ENCODE assay signal across 21 cellular contexts in genomic region chr20:46377532-46377931, GRCh38. TPM values are rescaled to one million over a fixed set of nuclear protein-coding genes. Genes with fewer than 3 reads are reported as not detected.
A peak's percentile ranks its signal among the peaks of the same experiment; 100 is the strongest.
DNase-seq lines count a peak whose midpoint lies in the region; ATAC-seq, FAIRE-seq and TF ChIP-seq lines count a peak whose summit lies in the region.
"Had no signal": no experiment of that assay in that cellular context is flagged by ENCODE, and none has a peak within 500 bp of the region (broad histone marks: within the 10 kb centered on the region; RNA-seq: fewer than 3 reads in every experiment).

No MANE protein-coding gene starts in this region.

- H3K27me3 ChIP-seq in CD4-positive, alpha-beta T cell (ENCODE audit: control insufficient read depth, insufficient read depth, low read length), result no peaks in the 10 kb centered on the region
- no peaks in the 10 kb centered on the region for H3K27me3 ChIP-seq in bronchial epithelial cell (ENCODE audit: control insufficient read depth, insufficient read depth, low read length)

- H3K4me3 ChIP-seq in bronchial epithelial cell (ENCODE audit: low read depth, low read length), result no peak overlapping the region
- H3K4me3 ChIP-seq: thoracic aorta had no signal

- no peaks in the 10 kb centered on the region for H3K4me1 Mint-ChIP-seq in CD4-positive, alpha-beta T cell (ENCODE audit: low read depth)
- H3K4me1 Mint-ChIP-seq in naive thymus-derived CD8-positive, alpha-beta T cell, result peaks cover 0 to 14% (median 0%) of the 10 kb centered on the region in 4 donors
- H3K4me1 Mint-ChIP-seq: H9 had no signal

- H3K9me3 ChIP-seq in CD4-positive, alpha-beta T cell (ENCODE audit: control insufficient read depth, low read length), result no peaks in the 10 kb centered on the region
- H3K9me3 ChIP-seq: thoracic aorta had no signal

- POLR2A ChIA-PET in CD4-positive, alpha-beta T cell (lab: Charles Lee), result interaction anchor here (1.6 to 6.7 kb wide), 2 partner anchors 13 to 29 kb away, joined by 6 to 33 read pairs; partner anchors contain the start of gene ELMO2
- POLR2A ChIA-PET in naive thymus-derived CD8-positive, alpha-beta T cell (lab: Charles Lee), result interaction anchor here (0.6 to 5.2 kb wide), 2 partner anchors 13 to 31 kb away, joined by 3 to 25 read pairs; no protein-coding TSS in a partner anchor

- peaks cover 27% of the 10 kb centered on the region for H3K36me3 ChIP-seq in bronchial epithelial cell (ENCODE audit: control insufficient read depth, insufficient read depth, low read length)

- no peak overlapping the region for H3K27ac Mint-ChIP-seq in CD4-positive, alpha-beta T cell
- peak overlapping the region in 6 of 10 donors; percentile 22 to 85 (median 59) for H3K27ac Mint-ChIP-seq in naive thymus-derived CD8-positive, alpha-beta T cell

- CTCF ChIA-PET in CD4-positive, alpha-beta T cell (lab: Charles Lee), result no interaction called here

- H3K36me3 Mint-ChIP-seq in CD4-positive, alpha-beta T cell (ENCODE audit: low read depth), result peaks cover 95% of the 10 kb centered on the region
- H3K36me3 Mint-ChIP-seq in naive thymus-derived CD8-positive, alpha-beta T cell, result peaks cover 6 to 86% (median 30%) of the 10 kb centered on the region in 3 donors

- no peak for FAIRE-seq in bronchial epithelial cell (lab: Jason Lieb, UNC)

- intact Hi-C loops in CD4-positive, alpha-beta T cell (cut with DNase I, micrococcal nuclease), result no loop called here

- TF ChIP-seq CTCF in CD4-positive, alpha-beta T cell (IDR thresholded peaks at IDR 0.05), result no peak
- TF ChIP-seq CTCF in bronchial epithelial cell (IDR thresholded peaks at IDR 0.05; ENCODE audit: insufficient read depth, low read length, severe bottlenecking), result peak; percentile 47

- no peaks in the 10 kb centered on the region for H3K27me3 Mint-ChIP-seq in CD4-positive, alpha-beta T cell
- no peaks in the 10 kb centered on the region for H3K27me3 Mint-ChIP-seq in naive thymus-derived CD8-positive, alpha-beta T cell

- no peak for DNase-seq in CD4-positive, alpha-beta T cell
- peak; percentile 94 for DNase-seq in HPDE6-E6E7 (ENCODE audit: extremely low spot score)
- DNase-seq in bronchial epithelial cell (ENCODE audit: low read depth), result peak; percentile 79
- DNase-seq in naive thymus-derived CD8-positive, alpha-beta T cell, result no peak
- no peak for DNase-seq in SW 1271 (lab: John Stamatoyannopoulos, UW)
- DNase-seq in NAMALWA (ENCODE audit: low spot score), result no peak
- no peak for DNase-seq in HuH-7.5 (ENCODE audit: low spot score)
- DNase-seq: activated naive CD4-positive, alpha-beta T cell treated with anti-CD3 and anti-CD28 coated beads, Interleukin-2, amount 50 U/mL, for 16 hours; activated T-cell treated with anti-CD3 and anti-CD28 coated beads, Interleukin-2, amount 50 U/mL, for 4 hours; C1 segment of cervical spinal cord; foreskin melanocyte; H9; IMR-90; NCI-H446; retina; SHP77 treated with DMSO at 0.1 percent for 48 hours; stimulated activated CD4-positive, alpha-beta T cell treated with anti-CD3 and anti-CD28 coated beads, Interleukin-12 subunit alpha, Interleukin-12 subunit beta, amount 100 ng/mL, for 4 hours; stimulated activated CD4-positive, alpha-beta T cell treated with anti-CD3 and anti-CD28 coated beads, Interleukin-4, amount 100 ng/mL, for 24 hours; stimulated activated naive CD4-positive, alpha-beta T cell treated with Interleukin-2 at 50 U/mL for 16 hours had no signal

- peak overlapping the region; percentile 15 for H3K27ac ChIP-seq in CD4-positive, alpha-beta T cell (ENCODE audit: low read depth, low read length)
- H3K27ac ChIP-seq: thoracic aorta had no signal

- ATAC-seq in CD4-positive, alpha-beta T cell (ENCODE audit: poor library complexity), result no peak
- ATAC-seq in naive thymus-derived CD8-positive, alpha-beta T cell, result no peak
- ATAC-seq: activated CD4-positive, CD25-positive, alpha-beta regulatory T cell treated with anti-CD3 and anti-CD28 coated beads, Interleukin-2, amount 50 U/mL, for 24 hours; activated T-cell treated with anti-CD3 and anti-CD28 coated beads, Interleukin-2, amount 50 U/mL, for 4 hours had no signal

- H3K9me3 Mint-ChIP-seq in CD4-positive, alpha-beta T cell, result no peaks in the 10 kb centered on the region
- H3K9me3 Mint-ChIP-seq in naive thymus-derived CD8-positive, alpha-beta T cell, result no peaks in the 10 kb centered on the region
- H3K9me3 Mint-ChIP-seq: activated T-cell treated with anti-CD3 and anti-CD28 coated beads, Interleukin-2, amount 50 U/mL, for 4 hours; H9 had no signal

- H3K4me3 Mint-ChIP-seq in CD4-positive, alpha-beta T cell, result no peak overlapping the region
- no peak overlapping the region for H3K4me3 Mint-ChIP-seq in naive thymus-derived CD8-positive, alpha-beta T cell
- H3K4me3 Mint-ChIP-seq: activated T-cell treated with anti-CD3 and anti-CD28 coated beads, Interleukin-2, amount 50 U/mL, for 4 hours; H9 had no signal

RNA-seq across cellular contexts. Expression of gene ELMO2, which starts 28.9 kb away (rescaled TPM):
- total RNA-seq in CD4-positive, alpha-beta T cell, result 10 to 100 TPM; 85.6 TPM
- total RNA-seq in bronchial epithelial cell, result 15.5 and 21.1 TPM in 2 replicates
- 10 to 100 TPM; 56.0 to 58.0 TPM for total RNA-seq in naive thymus-derived CD8-positive, alpha-beta T cell
- 10 to 100 TPM; 26.2 to 51.1 (median 34.9) TPM for polyA plus RNA-seq in naive thymus-derived CD8-positive, alpha-beta T cell

Comparison
In these comparisons a context has a peak if more than half of its experiments do, and no peak if none do; other contexts are left out.
1. DNase-seq: peak in HPDE6-E6E7 (single experiment) and bronchial epithelial cell (single experiment); none in CD4-positive, alpha-beta T cell (0 of 10), naive thymus-derived CD8-positive, alpha-beta T cell (0 of 10), SW 1271 (0 of 2), NAMALWA (single experiment) and HuH-7.5 (single experiment).